ENCODE assay signal across 8 cellular contexts in the genomic region with DNA sequence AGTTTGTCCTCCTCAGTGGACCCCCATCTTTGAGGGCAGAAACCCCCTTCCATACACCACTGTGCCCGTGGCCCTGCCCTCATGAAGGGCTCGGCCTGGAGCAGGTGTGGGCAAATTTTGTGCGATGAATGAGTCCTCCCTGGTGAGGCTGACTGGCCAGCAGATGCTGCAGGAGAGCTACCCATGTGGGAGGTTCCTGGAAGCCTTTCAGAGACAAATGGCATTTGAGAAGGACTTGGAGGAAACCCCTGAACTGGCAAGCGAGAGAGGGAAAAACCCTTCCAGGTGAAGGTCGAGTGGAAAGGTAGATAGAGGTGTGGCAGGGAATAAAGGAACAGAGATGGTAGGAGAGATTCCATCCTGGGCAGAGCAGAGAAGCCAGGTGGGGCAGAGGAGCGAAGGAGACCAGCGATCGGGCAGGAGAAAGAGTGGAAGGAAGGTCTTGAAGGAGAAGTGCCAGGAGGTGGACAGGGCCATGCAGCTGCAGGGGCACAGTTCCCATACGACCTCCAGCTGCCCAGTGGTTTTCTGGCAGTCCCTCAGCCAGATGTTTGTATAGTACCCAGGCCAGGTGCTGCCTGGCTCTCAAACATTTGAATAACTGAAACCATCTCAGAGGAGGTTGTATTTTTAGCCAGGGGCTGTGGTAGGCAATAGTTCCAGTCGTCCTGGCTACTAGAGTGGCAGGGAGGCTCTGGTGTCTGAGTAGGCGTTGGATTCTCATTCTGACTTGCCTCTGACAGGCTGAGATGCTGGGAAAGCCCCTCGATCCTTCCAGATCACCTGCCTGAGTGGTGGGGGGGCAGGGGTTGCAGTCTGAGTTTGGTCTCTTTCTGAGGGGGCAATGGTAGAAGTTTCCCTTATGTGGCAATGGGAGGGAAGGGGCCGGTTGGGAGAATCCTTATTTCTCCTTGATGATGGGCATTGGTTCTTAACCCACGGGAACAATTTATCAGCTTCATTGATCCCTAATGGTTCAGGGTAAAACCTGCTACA. TPM values are rescaled to one million over a fixed set of nuclear protein-coding genes. Genes with fewer than 3 reads are reported as not detected.
DNase-seq lines count a peak whose midpoint lies in the region; ATAC-seq and TF ChIP-seq lines count a peak whose summit lies in the region.
"Had no signal": no experiment of that assay in that cellular context is flagged by ENCODE, and none has a peak within 500 bp of the region (broad histone marks: within the 10 kb centered on the region; RNA-seq: fewer than 3 reads in every experiment).

No MANE protein-coding gene starts in this region.

- TF ChIP-seq EP300 in sigmoid colon (IDR thresholded peaks at IDR 0.05) = no peak

- no peak overlapping the region for H3K4me3 ChIP-seq in sigmoid colon
- H3K4me3 ChIP-seq: vagina had no signal

- H3K27me3 Mint-ChIP-seq in osteocyte (ENCODE audit: unreplicated experiment) = no peaks in the 10 kb centered on the region

- H3K27ac ChIP-seq in sigmoid colon = no peak overlapping the region

- ATAC-seq in GM18870 (IDR thresholded peaks at IDR 0.05; ENCODE audit: unreplicated experiment) (peak; percentile 94), GM21526 (IDR thresholded peaks at IDR 0.05; ENCODE audit: low FRiP score, unreplicated experiment) (peak; percentile 90), HG03457 (IDR thresholded peaks at IDR 0.05; ENCODE audit: unreplicated experiment) (peak; percentile 84)

- no peak overlapping the region for H3K4me3 Mint-ChIP-seq in osteocyte (ENCODE audit: unreplicated experiment)

- no peaks in the 10 kb centered on the region for H3K27me3 ChIP-seq in sigmoid colon
- H3K27me3 ChIP-seq: vagina had no signal

- H3K9me3 Mint-ChIP-seq in osteocyte (ENCODE audit: unreplicated experiment) = no peaks in the 10 kb centered on the region

- no peak for TF ChIP-seq POLR2A in sigmoid colon (IDR thresholded peaks at IDR 0.05)

- DNase-seq in osteocyte (ENCODE audit: extremely low spot score, unreplicated experiment) (no peak), sigmoid colon (no peak), NCI-H1436 (lab: John Stamatoyannopoulos, UW) (no peak), HK-2 (ENCODE audit: unreplicated experiment) (no peak)

- peaks cover 4% of the 10 kb centered on the region for H3K36me3 Mint-ChIP-seq in osteocyte (ENCODE audit: unreplicated experiment)

- intact Hi-C loops in sigmoid colon (cut with DNase I) = no loop called here

- 67 to 69% methylated on average over 14 of the region's 14 CpGs for WGBS in sigmoid colon, 2 donors

- H3K4me1 ChIP-seq in sigmoid colon = peaks cover 0 to 13% (median 0%) of the 10 kb centered on the region in 4 donors

- H3K4me1 Mint-ChIP-seq in osteocyte (ENCODE audit: unreplicated experiment) = peaks cover 36% of the 10 kb centered on the region

- H3K36me3 ChIP-seq in sigmoid colon = no peaks in the 10 kb centered on the region
- H3K36me3 ChIP-seq: vagina had no signal

- peak overlapping the region; percentile 61 for H3K27ac Mint-ChIP-seq in osteocyte (ENCODE audit: unreplicated experiment)

- TF ChIP-seq CTCF in osteocyte (IDR thresholded peaks at IDR 0.05) = no peak
- TF ChIP-seq CTCF in sigmoid colon (IDR thresholded peaks at IDR 0.05) = no peak

- H3K9me3 ChIP-seq in sigmoid colon = no peaks in the 10 kb centered on the region
- H3K9me3 ChIP-seq: vagina had no signal

RNA-seq across cellular contexts. Expression of a gene that starts 40.1 kb away (rescaled TPM):
- total RNA-seq in osteocyte (9.1 and 9.4 TPM in 2 replicates), sigmoid colon (10 to 100 TPM in 2 of 4 donors, 1 to 10 TPM in 2; 7.5 to 12.2 (median 10.0) TPM)
- 10 to 100 TPM; 13.2 to 26.4 (median 20.8) TPM for polyA plus RNA-seq in sigmoid colon
